In the genomic region with DNA sequence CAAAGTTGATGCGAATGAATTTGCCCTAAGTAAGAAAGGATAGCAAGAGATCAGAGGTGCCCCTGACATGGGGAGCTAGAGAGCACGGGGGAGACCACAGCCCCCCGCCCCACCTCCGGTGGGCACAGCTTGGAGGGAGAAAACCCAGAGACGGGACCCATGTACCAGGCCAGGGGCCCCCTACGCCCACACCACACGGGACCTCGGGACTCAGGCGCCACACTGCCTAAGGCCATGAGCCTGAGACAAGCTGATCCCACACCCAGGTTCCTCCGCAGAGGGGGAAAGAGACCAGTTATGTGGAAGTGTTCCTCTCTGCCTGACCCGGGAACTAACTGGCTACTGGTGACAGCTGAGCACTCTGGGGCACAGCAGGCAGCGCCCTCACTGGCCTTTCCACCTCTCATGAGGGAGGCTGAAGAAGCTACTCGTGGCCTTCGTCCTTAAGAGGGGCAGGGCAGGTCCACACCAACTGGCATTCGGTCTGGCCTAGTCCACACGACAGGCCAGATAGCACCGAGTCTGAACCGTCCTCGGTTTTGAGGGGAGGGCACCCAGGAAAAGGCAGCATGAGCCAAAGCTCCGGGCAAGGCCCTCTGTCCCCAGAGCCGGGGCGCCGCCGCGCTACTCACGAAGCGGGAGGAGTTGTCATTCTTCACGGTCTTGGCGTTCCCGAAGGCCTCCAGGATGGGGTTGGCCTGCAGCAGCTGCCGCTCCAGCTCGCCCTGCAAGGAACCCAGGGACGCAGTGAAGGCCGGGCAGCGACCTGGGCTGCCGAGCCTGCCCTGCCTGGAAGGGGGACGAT, we compare ENCODE assay signal across 12 cellular contexts.
DNase-seq lines count a peak whose midpoint lies in the region; ATAC-seq and TF ChIP-seq lines count a peak whose summit lies in the region.
"Had no signal": no experiment of that assay in that cellular context is flagged by ENCODE, and none has a peak within 500 bp of the region (broad histone marks: within the 10 kb centered on the region; RNA-seq: fewer than 3 reads in every experiment).

No MANE protein-coding gene starts in this region.

- H4K20me1 ChIP-seq in SK-N-SH (ENCODE audit: insufficient read depth): peaks cover 28% of the 10 kb centered on the region

- peaks cover 100% of the 10 kb centered on the region for H3K79me2 ChIP-seq in SK-N-SH (ENCODE audit: insufficient read depth)

- BruUV-seq in MCF 10A (replicated peaks; lab: Mats Ljungman, UMichigan): no TSS peak

- H3K4me3 Mint-ChIP-seq in MCF 10A (ENCODE audit: unreplicated experiment) (no peak overlapping the region), nephron progenitor cell (no peak overlapping the region)

- H3K27ac Mint-ChIP-seq in MCF 10A (ENCODE audit: low read depth, unreplicated experiment) (no peak overlapping the region), nephron progenitor cell (peak overlapping the region; percentile 52)

- H3K27me3 Mint-ChIP-seq in MCF 10A (ENCODE audit: insufficient read depth, unreplicated experiment): no peaks in the 10 kb centered on the region
- peaks cover under 1% of the 10 kb centered on the region for H3K27me3 Mint-ChIP-seq in nephron progenitor cell (ENCODE audit: low read depth, poor library complexity)
- H3K27me3 Mint-ChIP-seq: naive thymus-derived CD8-positive, alpha-beta T cell had no signal

- H3K4me1 Mint-ChIP-seq in MCF 10A (ENCODE audit: insufficient read depth, unreplicated experiment) (peaks cover 22% of the 10 kb centered on the region), nephron progenitor cell (peaks cover 29% of the 10 kb centered on the region)

- TF ChIP-seq POLR2A in breast epithelium (IDR thresholded peaks at IDR 0.05): no peak

- H3K9ac ChIP-seq in SK-N-SH: no peak overlapping the region

- DNase-seq in breast epithelium (ENCODE audit: low spot score in 2 of 2) (no peak), MCF 10A (ENCODE audit: unreplicated experiment) (no peak), dorsolateral prefrontal cortex (no peak), nephron progenitor cell (no peak), upper lobe of right lung (no peak), sciatic nerve (ENCODE audit: low spot score) (no peak), RKO (ENCODE audit: low spot score) (no peak), SK-N-SH (no peak)
- DNase-seq: naive thymus-derived CD8-positive, alpha-beta T cell; NCI-H1417 treated with DMSO at 0.1 percent for 48 hours; NCI-H69 had no signal

- TF ChIP-seq CTCF in breast epithelium (IDR thresholded peaks at IDR 0.05): no peak
- TF ChIP-seq CTCF in MCF 10A (IDR thresholded peaks at IDR 0.05; ENCODE audit: unreplicated experiment): no peak
- TF ChIP-seq CTCF in dorsolateral prefrontal cortex (IDR thresholded peaks at IDR 0.05 in 54 of 56, conservative IDR thresholded peaks at IDR 0.05 in 2 of 56; ENCODE audit: low read depth in 1 of 56, partially characterized antibody in 56 of 56): no peak
- TF ChIP-seq CTCF in nephron progenitor cell (IDR thresholded peaks at IDR 0.05): no peak
- TF ChIP-seq CTCF in upper lobe of right lung (IDR thresholded peaks at IDR 0.05): no peak
- no peak for TF ChIP-seq CTCF in SK-N-SH (IDR thresholded peaks at IDR 0.05)

- no peaks in the 10 kb centered on the region for H3K9me3 ChIP-seq in breast epithelium
- no peaks in the 10 kb centered on the region for H3K9me3 ChIP-seq in upper lobe of right lung
- H3K9me3 ChIP-seq in SK-N-SH: no peaks in the 10 kb centered on the region

- no peak for TF ChIP-seq RAD21 in SK-N-SH (IDR thresholded peaks at IDR 0.05; ENCODE audit: low read length)

- peak overlapping the region; percentile 96 to 97 for H3K27ac ChIP-seq in breast epithelium
- H3K27ac ChIP-seq in dorsolateral prefrontal cortex: peak overlapping the region in 45 of 59 donors; percentile 13 to 99 (median 94)
- H3K27ac ChIP-seq in upper lobe of right lung: peak overlapping the region; percentile 91
- H3K27ac ChIP-seq in SK-N-SH (ENCODE audit: low read depth in 2 of 2, low read length in 1 of 2): no peak overlapping the region

- WGBS in SK-N-SH (ENCODE audit: low lambda C conversion rate): 99% methylated on average over 21 of the region's 37 CpGs

- H3K36me3 ChIP-seq in breast epithelium (peaks cover 17% of the 10 kb centered on the region), upper lobe of right lung (peaks cover 98% of the 10 kb centered on the region), SK-N-SH (replicated peaks in 1 of 2; ENCODE audit: control insufficient read depth in 1 of 2, insufficient read depth in 2 of 2, low read length in 1 of 2) (peaks cover 91 to 93% of the 10 kb centered on the region in 2 experiments)

- H3K27me3 ChIP-seq in breast epithelium (no peaks in the 10 kb centered on the region), dorsolateral prefrontal cortex (no peaks in the 10 kb centered on the region), upper lobe of right lung (no peaks in the 10 kb centered on the region), SK-N-SH (ENCODE audit: insufficient read depth) (no peaks in the 10 kb centered on the region)

- no peak for TF ChIP-seq EP300 in SK-N-SH (IDR thresholded peaks at IDR 0.05; ENCODE audit: borderline replicate concordance in 1 of 2, low read depth in 1 of 2, low read length in 1 of 2)

- POLR2A ChIA-PET in MCF 10A (lab: Yijun Ruan, JAX): interaction anchor here (1.2 kb wide), 2 partner anchors 10 to 66 kb away, joined by 3 to 4 read pairs; a partner anchor contains a TSS
- POLR2A ChIA-PET in SK-N-SH (lab: Yijun Ruan, JAX): interaction anchor here (0.5 kb wide), 1 partner anchor 27 kb away, joined by 3 read pairs; no protein-coding TSS in a partner anchor

- ATAC-seq in upper lobe of right lung (no peak), sciatic nerve (no peak)
- ATAC-seq: naive thymus-derived CD8-positive, alpha-beta T cell; SK-N-SH treated with all-trans-retinoic acid at 6 μM for 48 hours had no signal

- intact Hi-C loops in breast epithelium (cut with DNase I; ENCODE audit: low total_unique reads) (loop anchor here (10.0 kb wide), 1 partner anchor 53 kb away; no protein-coding TSS in a partner anchor), MCF 10A (cut with micrococcal nuclease) (no loop called here), dorsolateral prefrontal cortex (cut with DNase I) (no loop called here), upper lobe of right lung (cut with DNase I) (loop anchor here (5.0 kb wide), 1 partner anchor 135 kb away; no protein-coding TSS in a partner anchor), sciatic nerve (cut with DNase I) (no loop called here)

- H3K4me3 ChIP-seq in breast epithelium (no peak overlapping the region), dorsolateral prefrontal cortex (no peak overlapping the region), upper lobe of right lung (no peak overlapping the region), SK-N-SH (ENCODE audit: low read depth in 2 of 2, low read length in 1 of 2) (no peak overlapping the region)

- H3K9me3 Mint-ChIP-seq in MCF 10A (ENCODE audit: unreplicated experiment): no peaks in the 10 kb centered on the region
- H3K9me3 Mint-ChIP-seq in nephron progenitor cell: no peaks in the 10 kb centered on the region
- H3K9me3 Mint-ChIP-seq: naive thymus-derived CD8-positive, alpha-beta T cell had no signal

- H3K4me2 ChIP-seq in SK-N-SH: no peak overlapping the region

- CTCF ChIA-PET in MCF 10A (lab: Yijun Ruan, JAX) (interaction anchor here (0.5 to 5.7 kb wide), 5 partner anchors 18 to 1350 kb away, joined by 4 to 62 read pairs (median 5); no protein-coding TSS in a partner anchor), SK-N-SH (lab: Yijun Ruan, JAX) (interaction anchor here (0.6 to 4.1 kb wide), 3 partner anchors 20 to 148 kb away, joined by 3 to 26 read pairs (median 14); no protein-coding TSS in a partner anchor)

- H3K9me2 ChIP-seq in SK-N-SH: no peaks in the 10 kb centered on the region

- H3K36me3 Mint-ChIP-seq in MCF 10A (ENCODE audit: insufficient read depth, unreplicated experiment) (peaks cover 90% of the 10 kb centered on the region), nephron progenitor cell (ENCODE audit: low read depth) (peaks cover 63% of the 10 kb centered on the region)

- no peak overlapping the region for H2AFZ ChIP-seq in SK-N-SH (ENCODE audit: low read depth)

- peaks cover 39% of the 10 kb centered on the region for H3F3A ChIP-seq in SK-N-SH (replicated peaks; ENCODE audit: insufficient read depth)

- H3K4me1 ChIP-seq in breast epithelium (peaks cover 27 to 33% of the 10 kb centered on the region in 2 donors), upper lobe of right lung (peaks cover 47% of the 10 kb centered on the region), SK-N-SH (ENCODE audit: control insufficient read depth in 1 of 2, insufficient read depth in 2 of 2, low read depth in 1 of 2, low read length in 1 of 2) (peaks cover 2 to 32% of the 10 kb centered on the region in 2 experiments; a peak in 3 of 4 replicates)

TF ChIP-seq in SK-N-SH, 30 proteins besides CTCF, POLR2A, EP300 and RAD21 (continues in another document):
- TF ChIP-seq GABPA (IDR thresholded peaks at IDR 0.05; ENCODE audit: low read depth) (no peak), TEAD4 (IDR thresholded peaks at IDR 0.05; ENCODE audit: borderline replicate concordance, insufficient read depth) (no peak), JUND (IDR thresholded peaks at IDR 0.05) (no peak), POLR2AphosphoS5 (IDR thresholded peaks at IDR 0.05; ENCODE audit: low read depth, low read length) (no peak), YY1 (IDR thresholded peaks at IDR 0.05; ENCODE audit: low read depth) (no peak)
- TF ChIP-seq, protein P1, sequence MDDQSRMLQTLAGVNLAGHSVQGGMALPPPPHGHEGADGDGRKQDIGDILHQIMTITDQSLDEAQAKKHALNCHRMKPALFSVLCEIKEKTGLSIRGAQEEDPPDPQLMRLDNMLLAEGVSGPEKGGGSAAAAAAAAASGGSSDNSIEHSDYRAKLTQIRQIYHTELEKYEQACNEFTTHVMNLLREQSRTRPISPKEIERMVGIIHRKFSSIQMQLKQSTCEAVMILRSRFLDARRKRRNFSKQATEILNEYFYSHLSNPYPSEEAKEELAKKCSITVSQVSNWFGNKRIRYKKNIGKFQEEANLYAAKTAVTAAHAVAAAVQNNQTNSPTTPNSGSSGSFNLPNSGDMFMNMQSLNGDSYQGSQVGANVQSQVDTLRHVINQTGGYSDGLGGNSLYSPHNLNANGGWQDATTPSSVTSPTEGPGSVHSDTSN (IDR thresholded peaks at IDR 0.05): no peak

Comparison
In these comparisons a context has a peak if more than half of its experiments do, and no peak if none do; other contexts are left out.
1. intact Hi-C loops: an anchor here in breast epithelium (10.0 kb wide) and upper lobe of right lung (5.0 kb wide); none called in MCF 10A, dorsolateral prefrontal cortex and sciatic nerve.
2. H3K27ac ChIP-seq: peak in breast epithelium (2 of 2), dorsolateral prefrontal cortex (45 of 59) and upper lobe of right lung (single experiment); none in SK-N-SH (0 of 2).